ENCODE assay signal across 3 cellular contexts in the genomic region with DNA sequence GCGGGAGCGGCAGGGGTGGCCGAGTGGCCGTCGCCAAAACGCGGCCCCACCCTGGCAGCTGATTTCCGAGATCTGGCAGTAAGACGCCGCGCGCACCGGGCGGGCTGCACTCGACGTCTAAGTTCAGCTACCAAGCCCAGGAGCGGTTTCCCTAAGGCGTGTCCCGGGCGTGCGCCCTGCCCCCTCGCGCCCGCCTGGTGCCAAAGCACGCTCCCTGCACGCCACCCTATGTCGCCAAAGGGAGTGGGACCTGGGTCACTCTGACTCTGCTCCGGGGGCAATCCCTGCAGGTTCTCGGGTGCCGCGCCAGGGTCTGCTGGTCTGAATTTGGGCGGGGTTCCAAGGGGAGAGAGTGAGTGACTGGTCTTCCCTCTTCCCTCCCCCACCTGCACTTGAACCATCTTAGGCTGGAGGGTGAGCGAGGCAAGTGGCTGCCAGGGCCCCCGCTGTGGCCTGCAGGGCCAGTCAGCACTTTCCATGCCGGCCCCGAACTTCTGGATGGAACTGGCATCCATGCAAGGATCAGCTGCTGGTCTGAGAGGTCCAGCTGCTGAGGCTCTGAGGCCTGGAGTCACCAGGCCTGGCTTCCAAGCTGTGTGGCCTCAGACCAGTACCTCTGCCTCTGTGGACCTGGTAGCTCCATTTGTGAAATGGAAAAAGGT.
TF ChIP-seq lines count a peak whose summit lies in the region.

A gene with protein sequence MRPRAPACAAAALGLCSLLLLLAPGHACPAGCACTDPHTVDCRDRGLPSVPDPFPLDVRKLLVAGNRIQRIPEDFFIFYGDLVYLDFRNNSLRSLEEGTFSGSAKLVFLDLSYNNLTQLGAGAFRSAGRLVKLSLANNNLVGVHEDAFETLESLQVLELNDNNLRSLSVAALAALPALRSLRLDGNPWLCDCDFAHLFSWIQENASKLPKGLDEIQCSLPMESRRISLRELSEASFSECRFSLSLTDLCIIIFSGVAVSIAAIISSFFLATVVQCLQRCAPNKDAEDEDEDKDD (minus strand): TSS at position 119 of the 662 bp plus-strand sequence. CDS start 410 bp downstream, outside the sequence.

TF ChIP-seq in IMR-90, 13 proteins besides CTCF, POLR2A, EP300 and RAD21:
- TF ChIP-seq MAZ (IDR thresholded peaks at IDR 0.05; ENCODE audit: borderline replicate concordance, low read depth, low read length) (no peak), SMC3 (IDR thresholded peaks at IDR 0.05; ENCODE audit: low read depth, low read length) (no peak), RCOR1 (IDR thresholded peaks at IDR 0.05; ENCODE audit: insufficient replicate concordance, low read length) (no peak), MAFK (IDR thresholded peaks at IDR 0.05; ENCODE audit: low read depth, low read length) (no peak), NFE2L2 (IDR thresholded peaks at IDR 0.05; ENCODE audit: low read depth, low read length) (no peak), CEBPB (IDR thresholded peaks at IDR 0.05; ENCODE audit: low read depth, low read length) (no peak), USF2 (IDR thresholded peaks at IDR 0.05; ENCODE audit: low read depth, low read length) (no peak), MXI1 (IDR thresholded peaks at IDR 0.05; ENCODE audit: borderline replicate concordance, low read depth, low read length) (no peak), CHD1 (IDR thresholded peaks at IDR 0.05; ENCODE audit: low read depth, low read length) (no peak), FOS (IDR thresholded peaks at IDR 0.05; ENCODE audit: low read depth, low read length) (no peak), BHLHE40 (IDR thresholded peaks at IDR 0.05; ENCODE audit: low read depth, low read length) (no peak), RFX5 (IDR thresholded peaks at IDR 0.05; ENCODE audit: low read depth, low read length) (no peak)
- TF ChIP-seq, protein P1, sequence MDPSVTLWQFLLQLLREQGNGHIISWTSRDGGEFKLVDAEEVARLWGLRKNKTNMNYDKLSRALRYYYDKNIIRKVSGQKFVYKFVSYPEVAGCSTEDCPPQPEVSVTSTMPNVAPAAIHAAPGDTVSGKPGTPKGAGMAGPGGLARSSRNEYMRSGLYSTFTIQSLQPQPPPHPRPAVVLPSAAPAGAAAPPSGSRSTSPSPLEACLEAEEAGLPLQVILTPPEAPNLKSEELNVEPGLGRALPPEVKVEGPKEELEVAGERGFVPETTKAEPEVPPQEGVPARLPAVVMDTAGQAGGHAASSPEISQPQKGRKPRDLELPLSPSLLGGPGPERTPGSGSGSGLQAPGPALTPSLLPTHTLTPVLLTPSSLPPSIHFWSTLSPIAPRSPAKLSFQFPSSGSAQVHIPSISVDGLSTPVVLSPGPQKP (IDR thresholded peaks at IDR 0.05; ENCODE audit: borderline replicate concordance, low read depth, low read length) = no peak

TF ChIP-seq in neural cell, 6 proteins besides CTCF, POLR2A, EP300 and RAD21:
- TF ChIP-seq EZH2 (IDR thresholded peaks at IDR 0.05; ENCODE audit: borderline replicate concordance, insufficient read depth, low read length, poor library complexity, severe bottlenecking) (no peak), POLR2AphosphoS5 (IDR thresholded peaks at IDR 0.05) (no peak), SMC3 (conservative IDR thresholded peaks at IDR 0.05; ENCODE audit: poor library complexity) (no peak), TAF1 (IDR thresholded peaks at IDR 0.05; ENCODE audit: low read depth) (no peak), MXI1 (conservative IDR thresholded peaks at IDR 0.05; ENCODE audit: poor library complexity, severe bottlenecking) (no peak)
- TF ChIP-seq, protein P2, sequence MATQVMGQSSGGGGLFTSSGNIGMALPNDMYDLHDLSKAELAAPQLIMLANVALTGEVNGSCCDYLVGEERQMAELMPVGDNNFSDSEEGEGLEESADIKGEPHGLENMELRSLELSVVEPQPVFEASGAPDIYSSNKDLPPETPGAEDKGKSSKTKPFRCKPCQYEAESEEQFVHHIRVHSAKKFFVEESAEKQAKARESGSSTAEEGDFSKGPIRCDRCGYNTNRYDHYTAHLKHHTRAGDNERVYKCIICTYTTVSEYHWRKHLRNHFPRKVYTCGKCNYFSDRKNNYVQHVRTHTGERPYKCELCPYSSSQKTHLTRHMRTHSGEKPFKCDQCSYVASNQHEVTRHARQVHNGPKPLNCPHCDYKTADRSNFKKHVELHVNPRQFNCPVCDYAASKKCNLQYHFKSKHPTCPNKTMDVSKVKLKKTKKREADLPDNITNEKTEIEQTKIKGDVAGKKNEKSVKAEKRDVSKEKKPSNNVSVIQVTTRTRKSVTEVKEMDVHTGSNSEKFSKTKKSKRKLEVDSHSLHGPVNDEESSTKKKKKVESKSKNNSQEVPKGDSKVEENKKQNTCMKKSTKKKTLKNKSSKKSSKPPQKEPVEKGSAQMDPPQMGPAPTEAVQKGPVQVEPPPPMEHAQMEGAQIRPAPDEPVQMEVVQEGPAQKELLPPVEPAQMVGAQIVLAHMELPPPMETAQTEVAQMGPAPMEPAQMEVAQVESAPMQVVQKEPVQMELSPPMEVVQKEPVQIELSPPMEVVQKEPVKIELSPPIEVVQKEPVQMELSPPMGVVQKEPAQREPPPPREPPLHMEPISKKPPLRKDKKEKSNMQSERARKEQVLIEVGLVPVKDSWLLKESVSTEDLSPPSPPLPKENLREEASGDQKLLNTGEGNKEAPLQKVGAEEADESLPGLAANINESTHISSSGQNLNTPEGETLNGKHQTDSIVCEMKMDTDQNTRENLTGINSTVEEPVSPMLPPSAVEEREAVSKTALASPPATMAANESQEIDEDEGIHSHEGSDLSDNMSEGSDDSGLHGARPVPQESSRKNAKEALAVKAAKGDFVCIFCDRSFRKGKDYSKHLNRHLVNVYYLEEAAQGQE (IDR thresholded peaks at IDR 0.05; ENCODE audit: borderline replicate concordance) = no peak

TF ChIP-seq in GM12891, 5 proteins besides CTCF, POLR2A, EP300 and RAD21:
- TF ChIP-seq TAF1 (IDR thresholded peaks at IDR 0.05; ENCODE audit: low read depth, low read length) (no peak), POLR2AphosphoS5 (IDR thresholded peaks at IDR 0.05; ENCODE audit: low read depth, low read length) (no peak), SPI1 (IDR thresholded peaks at IDR 0.05; ENCODE audit: low read depth, low read length) (no peak), PAX5 (IDR thresholded peaks at IDR 0.05; ENCODE audit: insufficient read depth, low read length, severe bottlenecking) (no peak), POU2F2 (IDR thresholded peaks at IDR 0.05; ENCODE audit: low read depth, low read length) (no peak)
